In the genomic region with DNA sequence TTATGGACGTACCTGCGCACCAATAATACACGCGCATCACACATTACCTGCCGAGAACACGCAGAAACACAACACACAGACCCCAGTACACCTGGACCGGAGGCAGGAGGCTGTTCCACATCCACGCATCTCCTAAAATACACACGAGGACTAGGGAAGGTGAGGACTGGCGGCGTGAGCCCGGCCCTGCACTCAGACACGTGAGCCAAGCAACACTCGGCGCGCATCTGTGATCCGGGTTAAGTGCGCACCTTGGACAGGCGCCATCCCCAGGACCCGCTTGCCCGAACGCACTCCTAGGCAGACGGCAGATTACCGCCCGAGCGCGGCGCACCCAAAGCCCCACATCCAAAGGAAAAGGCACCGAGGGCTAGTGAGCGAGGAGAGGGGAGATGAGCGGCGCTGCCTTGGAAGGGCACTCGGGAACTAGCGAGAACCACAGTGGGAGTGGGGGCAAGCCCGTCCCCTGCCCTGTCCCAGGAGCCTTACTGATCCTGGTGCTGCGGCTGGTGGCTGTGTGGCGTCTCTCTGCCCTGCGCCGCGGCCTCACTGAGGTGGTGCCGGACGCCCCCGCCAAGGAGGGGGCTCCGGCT, we compare ENCODE assay signal across 8 cellular contexts. TPM values are rescaled to one million over a fixed set of nuclear protein-coding genes. Genes with fewer than 3 reads are reported as not detected.
DNase-seq lines count a peak whose midpoint lies in the region; ATAC-seq and TF ChIP-seq lines count a peak whose summit lies in the region.

No MANE protein-coding gene starts in this region.

- no peak for TF ChIP-seq POLR2A in body of pancreas (IDR thresholded peaks at IDR 0.05)

- intact Hi-C loops in body of pancreas (cut with DNase I): no loop called here

- ATAC-seq in HG02642 (IDR thresholded peaks at IDR 0.05; ENCODE audit: poor library complexity, unreplicated experiment) (peak; percentile 28), body of pancreas (peak; percentile 64)

- H3K4me3 ChIP-seq in GM12865 (ENCODE audit: low read depth, low read length) (peak overlapping the region; percentile 58), body of pancreas (peak overlapping the region; percentile 60 to 65), skin epidermis (peak overlapping the region; percentile 37 to 71 (median 50))

- DNase-seq in GM12865 (ENCODE audit: low read depth) (peak; percentile 26), NCI-H69 (lab: John Stamatoyannopoulos, UW) (peak; percentile 81), body of pancreas (peak; percentile 76 to 82 (median 80)), inferior parietal cortex (ENCODE audit: extremely low spot score) (peak; percentile 6), dedifferentiated amniotic fluid mesenchymal stem cell (ENCODE audit: extremely low spot score) (no peak), superior temporal gyrus (ENCODE audit: extremely low spot score) (no peak)

- H3K36me3 ChIP-seq in body of pancreas (replicated peaks in 1 of 2; ENCODE audit: insufficient read depth in 1 of 2, low read depth in 2 of 2): no peaks in the 10 kb centered on the region

- H3K27me3 ChIP-seq in body of pancreas: no peaks in the 10 kb centered on the region

- no peak for TF ChIP-seq CTCF in GM12865 (IDR thresholded peaks at IDR 0.05; ENCODE audit: insufficient read depth, low read depth, low read length, missing control alignments)
- peak in 1 of 7 experiments; percentile 12 for TF ChIP-seq CTCF in body of pancreas (IDR thresholded peaks at IDR 0.05)

- no peaks in the 10 kb centered on the region for H3K9me3 ChIP-seq in body of pancreas

- peaks cover 25% of the 10 kb centered on the region for H3K4me1 ChIP-seq in body of pancreas

- 4 to 8% methylated on average over 8 to 39 of the region's 44 CpGs for WGBS in body of pancreas, 2 donors

- peak overlapping the region; percentile 80 to 88 (median 82) for H3K27ac ChIP-seq in body of pancreas
- peak overlapping the region in 7 of 21 experiments; percentile 6 to 48 (median 29) for H3K27ac ChIP-seq in skin epidermis

RNA-seq across cellular contexts. Expression of gene GLS2, which starts 0.4 kb away (rescaled TPM):
- 10 to 100 TPM; 44.4 to 45.5 TPM for total RNA-seq in body of pancreas

RNA-seq across cellular contexts. Expression of gene SPRYD4, which starts 19.2 kb away (rescaled TPM):
- 1 to 10 TPM; 1.6 to 2.1 TPM for total RNA-seq in body of pancreas

RNA-seq across cellular contexts. Expression of gene MIP, which starts 33.1 kb away (rescaled TPM):
- total RNA-seq in body of pancreas: not detected

RNA-seq across cellular contexts. Expression of gene RBMS2, which starts 34.1 kb away (rescaled TPM):
- 10 to 100 TPM in 1 of 2 donors, 1 to 10 TPM in 1; 9.6 to 18.9 TPM for total RNA-seq in body of pancreas

RNA-seq across cellular contexts. Expression of gene TIMELESS, which starts 38.3 kb away (rescaled TPM):
- 1 to 10 TPM; 4.7 to 6.9 TPM for total RNA-seq in body of pancreas

Comparison
In these comparisons a context has a peak if more than half of its experiments do, and no peak if none do; other contexts are left out.
1. DNase-seq: peak in GM12865 (single experiment), NCI-H69 (single experiment), body of pancreas (4 of 4) and inferior parietal cortex (single experiment); none in dedifferentiated amniotic fluid mesenchymal stem cell (single experiment) and superior temporal gyrus (single experiment).
2. Peak in every context shown above with its lines, with median percentiles within 50 percentile points of each other: H3K4me3 ChIP-seq.